In the genomic region with DNA sequence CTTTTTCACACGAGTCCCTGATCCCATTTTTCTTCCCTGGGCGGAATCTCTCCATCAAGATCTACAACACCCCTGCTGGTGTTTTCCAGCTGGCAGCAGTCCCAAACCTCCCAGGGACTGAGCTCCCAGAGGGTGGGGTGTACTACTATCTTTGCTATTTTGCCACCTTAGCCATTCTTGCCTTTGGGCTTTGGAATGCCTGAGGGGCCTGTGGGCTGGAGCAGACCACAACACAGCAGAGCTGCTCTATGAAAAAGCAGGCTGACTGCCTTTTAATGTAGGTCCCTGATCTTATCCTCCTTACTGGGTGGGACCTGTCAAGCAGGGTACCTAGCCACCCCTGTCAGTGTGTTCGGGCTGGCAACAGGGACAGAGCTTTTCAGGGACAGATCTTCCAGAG, we compare ENCODE assay signal across 29 cellular contexts.
A peak's percentile ranks its signal among the peaks of the same experiment; 100 is the strongest.
DNase-seq lines count a peak whose midpoint lies in the region; ATAC-seq, FAIRE-seq and TF ChIP-seq lines count a peak whose summit lies in the region.
"Had no signal": no experiment of that assay in that cellular context is flagged by ENCODE, and none has a peak within 500 bp of the region (broad histone marks: within the 10 kb centered on the region; RNA-seq: fewer than 3 reads in every experiment).

No MANE protein-coding gene starts in this region.

- H3K9me3 Mint-ChIP-seq in astrocyte (ENCODE audit: unreplicated experiment) = peaks cover 4% of the 10 kb centered on the region
- H3K9me3 Mint-ChIP-seq: activated CD4-positive, alpha-beta memory T cell treated with anti-CD3 and anti-CD28 coated beads, Interleukin-2, amount 10 ng/mL, durations not matched to agents 7 days and 5 days had no signal

- H3K79me2 ChIP-seq in astrocyte (ENCODE audit: insufficient read depth, low read length) = no peaks in the 10 kb centered on the region

- no peak overlapping the region for H3K27ac Mint-ChIP-seq in astrocyte (ENCODE audit: unreplicated experiment)
- H3K27ac Mint-ChIP-seq: activated CD4-positive, alpha-beta memory T cell treated with anti-CD3 and anti-CD28 coated beads, Interleukin-2, amount 10 ng/mL, durations not matched to agents 7 days and 5 days; activated naive CD4-positive, alpha-beta T cell treated with anti-CD3 and anti-CD28 coated beads, Interleukin-2, amount 10 ng/mL, durations not matched to agents 7 days and 5 days; memory B cell had no signal

- no peak overlapping the region for H3K27ac ChIP-seq in astrocyte (ENCODE audit: low read depth, low read length)
- H3K27ac ChIP-seq: BLaER1 treated with 17β-estradiol and CSF1 and Interleukin-3, amounts not matched to agents 10 nM and 100 nM; breast epithelium; left lung; right lobe of liver; transverse colon had no signal

- ATAC-seq in sciatic nerve = peak; percentile 28
- ATAC-seq: left lung had no signal

- no peaks in the 10 kb centered on the region for H4K20me1 ChIP-seq in astrocyte (ENCODE audit: insufficient read depth, low read length)
- H4K20me1 ChIP-seq: BLaER1 treated with 17β-estradiol and CSF1 and Interleukin-3, amounts not matched to agents 10 nM and 100 nM had no signal

- intact Hi-C loops in sciatic nerve (cut with DNase I) = no loop called here

- H3K27me3 ChIP-seq in astrocyte (ENCODE audit: insufficient read depth, low read length) = no peaks in the 10 kb centered on the region
- H3K27me3 ChIP-seq: BLaER1 treated with 17β-estradiol and CSF1 and Interleukin-3, amounts not matched to agents 10 nM and 100 nM; breast epithelium; left lung; right lobe of liver; transverse colon had no signal

- H3K9ac ChIP-seq in astrocyte (ENCODE audit: low read length) = no peak overlapping the region
- H3K9ac ChIP-seq: BLaER1 treated with 17β-estradiol and CSF1 and Interleukin-3, amounts not matched to agents 10 nM and 100 nM had no signal

- H3K36me3 Mint-ChIP-seq in astrocyte (ENCODE audit: low read depth, unreplicated experiment) = no peaks in the 10 kb centered on the region
- H3K36me3 Mint-ChIP-seq: activated naive CD4-positive, alpha-beta T cell treated with anti-CD3 and anti-CD28 coated beads, Interleukin-2, amount 10 ng/mL, durations not matched to agents 7 days and 5 days; memory B cell had no signal

- DNase-seq in H4 (ENCODE audit: low spot score) (peak; percentile 6), astrocyte (ENCODE audit: low read depth) (peak; percentile 24), iPS-NIHi7 (ENCODE audit: extremely low spot score) (peak; percentile 10), sciatic nerve (ENCODE audit: low spot score) (no peak), RCC 7860 (ENCODE audit: low spot score) (no peak), AG20443 (ENCODE audit: low spot score) (no peak), D721Med (ENCODE audit: insufficient read length, low spot score) (no peak)
- DNase-seq in stimulated activated CD4-positive, alpha-beta T cell treated with anti-CD3 and anti-CD28 coated beads, Interleukin-2, amount 100 ng/mL, for 48 hours = no peak
- DNase-seq: activated CD4-positive, alpha-beta memory T cell treated with anti-CD3 and anti-CD28 coated beads, Interleukin-2, amount 10 ng/mL, durations not matched to agents 7 days and 5 days; activated CD4-positive, CD25-positive, alpha-beta regulatory T cell treated with anti-CD3 and anti-CD28 coated beads, Interleukin-2, amount 50 U/mL, for 72 hours; activated CD8-positive, alpha-beta memory T cell treated with anti-CD3 and anti-CD28 coated beads, Interleukin-2, amount 50 U/mL, for 4 hours; activated naive CD4-positive, alpha-beta T cell treated with anti-CD3 and anti-CD28 coated beads, Interleukin-2, amount 10 ng/mL, durations not matched to agents 7 days and 5 days; DMS53; IMR-90; left lung; NCI-H1092 treated with DMSO at 0.1 percent for 48 hours; NCI-H187; NCI-H2171; NCI-H524; right lobe of liver; stimulated activated CD4-positive, alpha-beta T cell treated with anti-CD3 and anti-CD28 coated beads, Interleukin-12 subunit alpha, Interleukin-12 subunit beta, amount 100 ng/mL, for 4 hours; stimulated activated CD4-positive, alpha-beta T cell treated with anti-CD3 and anti-CD28 coated beads, Interleukin-4, amount 100 ng/mL, for 24 hours; T-helper 2 cell; transverse colon had no signal

- no peak overlapping the region for H3K4me3 Mint-ChIP-seq in astrocyte (ENCODE audit: unreplicated experiment)
- H3K4me3 Mint-ChIP-seq: activated CD4-positive, alpha-beta memory T cell treated with anti-CD3 and anti-CD28 coated beads, Interleukin-2, amount 10 ng/mL, durations not matched to agents 7 days and 5 days; activated naive CD4-positive, alpha-beta T cell treated with anti-CD3 and anti-CD28 coated beads, Interleukin-2, amount 10 ng/mL, durations not matched to agents 7 days and 5 days; memory B cell had no signal

- no peak for FAIRE-seq in astrocyte (lab: Jason Lieb, UNC)
- no peak for FAIRE-seq in RCC 7860 (lab: Jason Lieb, UNC)
- FAIRE-seq in D721Med (lab: Jason Lieb, UNC) = no peak
- FAIRE-seq: colon, islet of Langerhans had no signal

- no peak overlapping the region for H3K4me3 ChIP-seq in astrocyte (ENCODE audit: insufficient read depth, low read depth, low read length)
- H3K4me3 ChIP-seq: BLaER1 treated with 17β-estradiol and CSF1 and Interleukin-3, amounts not matched to agents 10 nM and 100 nM; breast epithelium; left lung; right lobe of liver; transverse colon had no signal

- H3K4me2 ChIP-seq in astrocyte (ENCODE audit: low read length) = no peak overlapping the region
- H3K4me2 ChIP-seq: BLaER1 treated with 17β-estradiol and CSF1 and Interleukin-3, amounts not matched to agents 10 nM and 100 nM had no signal

- no peaks in the 10 kb centered on the region for H3K9me3 ChIP-seq in astrocyte (ENCODE audit: insufficient read depth, low read depth, low read length)
- H3K9me3 ChIP-seq: right lobe of liver had no signal

- H3K36me3 ChIP-seq in astrocyte (ENCODE audit: insufficient read depth, low read length) = no peaks in the 10 kb centered on the region
- H3K36me3 ChIP-seq: BLaER1 treated with 17β-estradiol and CSF1 and Interleukin-3, amounts not matched to agents 10 nM and 100 nM; breast epithelium; left lung; right lobe of liver; transverse colon had no signal

- no peak overlapping the region for H2AFZ ChIP-seq in astrocyte (ENCODE audit: low read depth, low read length)

- TF ChIP-seq CTCF in astrocyte (IDR thresholded peaks at IDR 0.05; ENCODE audit: insufficient read depth, low read depth, low read length) (no peak), D721Med (IDR thresholded peaks at IDR 0.05; ENCODE audit: insufficient read depth, missing control alignments) (no peak)

- no peaks in the 10 kb centered on the region for H3K27me3 Mint-ChIP-seq in astrocyte (ENCODE audit: low read depth, unreplicated experiment)
- H3K27me3 Mint-ChIP-seq: activated CD4-positive, alpha-beta memory T cell treated with anti-CD3 and anti-CD28 coated beads, Interleukin-2, amount 10 ng/mL, durations not matched to agents 7 days and 5 days; activated naive CD4-positive, alpha-beta T cell treated with anti-CD3 and anti-CD28 coated beads, Interleukin-2, amount 10 ng/mL, durations not matched to agents 7 days and 5 days; memory B cell had no signal

- H3K4me1 Mint-ChIP-seq in astrocyte (ENCODE audit: low read depth, unreplicated experiment) = peaks cover 9% of the 10 kb centered on the region
- H3K4me1 Mint-ChIP-seq: activated CD4-positive, alpha-beta memory T cell treated with anti-CD3 and anti-CD28 coated beads, Interleukin-2, amount 10 ng/mL, durations not matched to agents 7 days and 5 days; activated naive CD4-positive, alpha-beta T cell treated with anti-CD3 and anti-CD28 coated beads, Interleukin-2, amount 10 ng/mL, durations not matched to agents 7 days and 5 days; memory B cell had no signal

- H3K4me1 ChIP-seq in astrocyte (ENCODE audit: insufficient read depth, low read length) = no peaks in the 10 kb centered on the region
- H3K4me1 ChIP-seq: BLaER1 treated with 17β-estradiol and CSF1 and Interleukin-3, amounts not matched to agents 10 nM and 100 nM; breast epithelium; left lung; right lobe of liver; transverse colon had no signal

Comparison
In these comparisons a context has a peak if more than half of its experiments do, and no peak if none do; other contexts are left out.
1. DNase-seq: peak in H4 (single experiment), astrocyte (single experiment) and iPS-NIHi7 (single experiment); none in sciatic nerve (single experiment), RCC 7860 (single experiment), AG20443 (single experiment), stimulated activated CD4-positive, alpha-beta T cell treated with anti-CD3 and anti-CD28 coated beads, Interleukin-2, amount 100 ng/mL, for 48 hours (0 of 2) and D721Med (single experiment).